In genomic region chrX:115018040-115018647, GRCh38 we compare ENCODE assay signal across 12 cellular contexts. TPM values are rescaled to one million over a fixed set of nuclear protein-coding genes. Genes with fewer than 3 reads are reported as not detected.
DNase-seq lines count a peak whose midpoint lies in the region; ATAC-seq lines count a peak whose summit lies in the region.
"Had no signal": no experiment of that assay in that cellular context is flagged by ENCODE, and none has a peak within 500 bp of the region (broad histone marks: within the 10 kb centered on the region; RNA-seq: fewer than 3 reads in every experiment).

No MANE protein-coding gene starts in this region.

- no peaks in the 10 kb centered on the region for H3K9me3 Mint-ChIP-seq in activated naive CD8-positive, alpha-beta T cell treated with anti-CD3 and anti-CD28 coated beads, Interleukin-2, amount 50 U/mL, for 24 hours
- H3K9me3 Mint-ChIP-seq in activated naive CD8-positive, alpha-beta T cell treated with anti-CD3 and anti-CD28 coated beads for 36 hours: no peaks in the 10 kb centered on the region

- no peak for ATAC-seq in activated naive CD8-positive, alpha-beta T cell treated with anti-CD3 and anti-CD28 coated beads, Interleukin-2, amount 50 U/mL, for 24 hours
- no peak for ATAC-seq in HG03095 (IDR thresholded peaks at IDR 0.05; ENCODE audit: unreplicated experiment)

- H3K27me3 Mint-ChIP-seq in activated naive CD8-positive, alpha-beta T cell treated with anti-CD3 and anti-CD28 coated beads, Interleukin-2, amount 50 U/mL, for 24 hours: no peaks in the 10 kb centered on the region
- no peaks in the 10 kb centered on the region for H3K27me3 Mint-ChIP-seq in activated naive CD8-positive, alpha-beta T cell treated with anti-CD3 and anti-CD28 coated beads for 36 hours

- no peaks in the 10 kb centered on the region for H3K4me1 Mint-ChIP-seq in activated naive CD8-positive, alpha-beta T cell treated with anti-CD3 and anti-CD28 coated beads, Interleukin-2, amount 50 U/mL, for 24 hours
- no peaks in the 10 kb centered on the region for H3K4me1 Mint-ChIP-seq in activated naive CD8-positive, alpha-beta T cell treated with anti-CD3 and anti-CD28 coated beads for 36 hours

- H3K4me3 Mint-ChIP-seq in activated naive CD8-positive, alpha-beta T cell treated with anti-CD3 and anti-CD28 coated beads, Interleukin-2, amount 50 U/mL, for 24 hours: no peak overlapping the region
- H3K4me3 Mint-ChIP-seq in activated naive CD8-positive, alpha-beta T cell treated with anti-CD3 and anti-CD28 coated beads for 36 hours: no peak overlapping the region

- peak; percentile 1 for DNase-seq in activated naive CD8-positive, alpha-beta T cell treated with anti-CD3 and anti-CD28 coated beads, Interleukin-2, amount 50 U/mL, for 24 hours
- no peak for DNase-seq in activated naive CD8-positive, alpha-beta T cell treated with anti-CD3 and anti-CD28 coated beads for 36 hours
- DNase-seq in OCI-M1 (lab: John Stamatoyannopoulos, UW): peak; percentile 26
- DNase-seq in epithelial cell of prostate (ENCODE audit: low read depth, low spot score): no peak
- peak; percentile 17 for DNase-seq in stimulated activated CD8-positive, alpha-beta memory T cell treated with anti-CD3 and anti-CD28 coated beads, Interleukin-4, amount 100 ng/mL, for 48 hours
- DNase-seq in HuH-7 (ENCODE audit: low spot score): no peak
- no peak for DNase-seq in posterior cingulate gyrus
- DNase-seq: activated T-cell treated with anti-CD3 and anti-CD28 coated beads, Interleukin-2, amount 50 U/mL, for 1 hour; NCI-H1092 treated with DMSO at 0.1 percent for 48 hours had no signal

- intact Hi-C loops in posterior cingulate gyrus (cut with DNase I): no loop called here

- no peak overlapping the region for H3K27ac Mint-ChIP-seq in activated naive CD8-positive, alpha-beta T cell treated with anti-CD3 and anti-CD28 coated beads, Interleukin-2, amount 50 U/mL, for 24 hours
- H3K27ac Mint-ChIP-seq in activated naive CD8-positive, alpha-beta T cell treated with anti-CD3 and anti-CD28 coated beads for 36 hours: no peak overlapping the region

- no peaks in the 10 kb centered on the region for H3K36me3 Mint-ChIP-seq in activated naive CD8-positive, alpha-beta T cell treated with anti-CD3 and anti-CD28 coated beads, Interleukin-2, amount 50 U/mL, for 24 hours (ENCODE audit: low read depth)
- H3K36me3 Mint-ChIP-seq in activated naive CD8-positive, alpha-beta T cell treated with anti-CD3 and anti-CD28 coated beads for 36 hours: no peaks in the 10 kb centered on the region

- H3K27ac ChIP-seq in epithelial cell of prostate: peak overlapping the region; percentile 94
- H3K27ac ChIP-seq: BLaER1 treated with 17β-estradiol and CSF1 and Interleukin-3, amounts not matched to agents 10 nM and 100 nM had no signal

RNA-seq across cellular contexts. Expression of gene IL13RA2, which starts 0.7 kb away (rescaled TPM):
- not detected for total RNA-seq in activated naive CD8-positive, alpha-beta T cell treated with anti-CD3 and anti-CD28 coated beads for 36 hours
- total RNA-seq: mononuclear cell had no signal

Comparison
In these comparisons a context has a peak if more than half of its experiments do, and no peak if none do; other contexts are left out.
1. DNase-seq: peak in activated naive CD8-positive, alpha-beta T cell treated with anti-CD3 and anti-CD28 coated beads, Interleukin-2, amount 50 U/mL, for 24 hours (single experiment), OCI-M1 (single experiment) and stimulated activated CD8-positive, alpha-beta memory T cell treated with anti-CD3 and anti-CD28 coated beads, Interleukin-4, amount 100 ng/mL, for 48 hours (single experiment); none in activated naive CD8-positive, alpha-beta T cell treated with anti-CD3 and anti-CD28 coated beads for 36 hours (single experiment), epithelial cell of prostate (single experiment), HuH-7 (single experiment) and posterior cingulate gyrus (0 of 10).